ENCODE assay signal across 1 cellular context in the genomic region with DNA sequence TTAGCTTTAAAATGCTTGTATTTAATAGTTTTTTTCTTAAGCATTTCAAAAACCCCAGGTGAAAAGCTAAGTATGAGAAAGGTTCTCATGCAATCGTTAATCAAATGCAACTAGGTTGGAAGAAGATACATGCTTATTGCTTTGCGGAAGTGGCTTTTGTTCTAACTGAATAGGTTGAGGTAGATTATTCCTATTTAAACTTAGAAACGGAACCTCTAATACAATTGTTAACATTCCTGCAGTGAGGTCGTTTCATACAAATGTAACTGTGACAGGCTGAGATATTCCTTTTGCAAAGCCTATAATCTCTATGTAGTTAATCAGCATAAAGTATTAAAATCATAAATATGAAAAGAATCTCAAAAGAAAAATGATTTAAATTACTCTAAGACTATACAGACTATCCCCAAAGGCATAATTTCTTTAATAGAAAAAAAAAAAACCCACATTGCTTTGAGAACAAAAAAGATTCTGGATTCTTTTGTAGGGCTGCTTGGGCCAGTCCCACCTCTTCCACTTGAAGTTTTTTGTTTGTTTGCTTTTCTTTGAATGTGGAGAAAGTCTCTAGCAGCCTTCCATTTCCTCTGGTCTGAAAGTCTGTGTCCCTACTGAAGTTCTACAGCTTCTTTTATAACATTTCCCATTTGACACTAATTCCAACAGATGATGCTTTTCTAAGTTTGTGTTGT.
TF ChIP-seq lines count a peak whose summit lies in the region.

No MANE protein-coding gene starts in this region.

TF ChIP-seq in GM23338, 12 proteins besides CTCF, POLR2A, EP300 and RAD21 (continued from another document):
- TF ChIP-seq, protein P1, sequence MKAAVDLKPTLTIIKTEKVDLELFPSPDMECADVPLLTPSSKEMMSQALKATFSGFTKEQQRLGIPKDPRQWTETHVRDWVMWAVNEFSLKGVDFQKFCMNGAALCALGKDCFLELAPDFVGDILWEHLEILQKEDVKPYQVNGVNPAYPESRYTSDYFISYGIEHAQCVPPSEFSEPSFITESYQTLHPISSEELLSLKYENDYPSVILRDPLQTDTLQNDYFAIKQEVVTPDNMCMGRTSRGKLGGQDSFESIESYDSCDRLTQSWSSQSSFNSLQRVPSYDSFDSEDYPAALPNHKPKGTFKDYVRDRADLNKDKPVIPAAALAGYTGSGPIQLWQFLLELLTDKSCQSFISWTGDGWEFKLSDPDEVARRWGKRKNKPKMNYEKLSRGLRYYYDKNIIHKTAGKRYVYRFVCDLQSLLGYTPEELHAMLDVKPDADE (IDR thresholded peaks at IDR 0.05) = peak; percentile 31; the same call in 1 of the 2 replicates
- TF ChIP-seq, protein P2, sequence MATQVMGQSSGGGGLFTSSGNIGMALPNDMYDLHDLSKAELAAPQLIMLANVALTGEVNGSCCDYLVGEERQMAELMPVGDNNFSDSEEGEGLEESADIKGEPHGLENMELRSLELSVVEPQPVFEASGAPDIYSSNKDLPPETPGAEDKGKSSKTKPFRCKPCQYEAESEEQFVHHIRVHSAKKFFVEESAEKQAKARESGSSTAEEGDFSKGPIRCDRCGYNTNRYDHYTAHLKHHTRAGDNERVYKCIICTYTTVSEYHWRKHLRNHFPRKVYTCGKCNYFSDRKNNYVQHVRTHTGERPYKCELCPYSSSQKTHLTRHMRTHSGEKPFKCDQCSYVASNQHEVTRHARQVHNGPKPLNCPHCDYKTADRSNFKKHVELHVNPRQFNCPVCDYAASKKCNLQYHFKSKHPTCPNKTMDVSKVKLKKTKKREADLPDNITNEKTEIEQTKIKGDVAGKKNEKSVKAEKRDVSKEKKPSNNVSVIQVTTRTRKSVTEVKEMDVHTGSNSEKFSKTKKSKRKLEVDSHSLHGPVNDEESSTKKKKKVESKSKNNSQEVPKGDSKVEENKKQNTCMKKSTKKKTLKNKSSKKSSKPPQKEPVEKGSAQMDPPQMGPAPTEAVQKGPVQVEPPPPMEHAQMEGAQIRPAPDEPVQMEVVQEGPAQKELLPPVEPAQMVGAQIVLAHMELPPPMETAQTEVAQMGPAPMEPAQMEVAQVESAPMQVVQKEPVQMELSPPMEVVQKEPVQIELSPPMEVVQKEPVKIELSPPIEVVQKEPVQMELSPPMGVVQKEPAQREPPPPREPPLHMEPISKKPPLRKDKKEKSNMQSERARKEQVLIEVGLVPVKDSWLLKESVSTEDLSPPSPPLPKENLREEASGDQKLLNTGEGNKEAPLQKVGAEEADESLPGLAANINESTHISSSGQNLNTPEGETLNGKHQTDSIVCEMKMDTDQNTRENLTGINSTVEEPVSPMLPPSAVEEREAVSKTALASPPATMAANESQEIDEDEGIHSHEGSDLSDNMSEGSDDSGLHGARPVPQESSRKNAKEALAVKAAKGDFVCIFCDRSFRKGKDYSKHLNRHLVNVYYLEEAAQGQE (IDR thresholded peaks at IDR 0.05; ENCODE audit: unreplicated experiment) = no peak
- no peak for TF ChIP-seq POLR2AphosphoS5 (IDR thresholded peaks at IDR 0.05; ENCODE audit: low read depth)
- TF ChIP-seq, protein P3, sequence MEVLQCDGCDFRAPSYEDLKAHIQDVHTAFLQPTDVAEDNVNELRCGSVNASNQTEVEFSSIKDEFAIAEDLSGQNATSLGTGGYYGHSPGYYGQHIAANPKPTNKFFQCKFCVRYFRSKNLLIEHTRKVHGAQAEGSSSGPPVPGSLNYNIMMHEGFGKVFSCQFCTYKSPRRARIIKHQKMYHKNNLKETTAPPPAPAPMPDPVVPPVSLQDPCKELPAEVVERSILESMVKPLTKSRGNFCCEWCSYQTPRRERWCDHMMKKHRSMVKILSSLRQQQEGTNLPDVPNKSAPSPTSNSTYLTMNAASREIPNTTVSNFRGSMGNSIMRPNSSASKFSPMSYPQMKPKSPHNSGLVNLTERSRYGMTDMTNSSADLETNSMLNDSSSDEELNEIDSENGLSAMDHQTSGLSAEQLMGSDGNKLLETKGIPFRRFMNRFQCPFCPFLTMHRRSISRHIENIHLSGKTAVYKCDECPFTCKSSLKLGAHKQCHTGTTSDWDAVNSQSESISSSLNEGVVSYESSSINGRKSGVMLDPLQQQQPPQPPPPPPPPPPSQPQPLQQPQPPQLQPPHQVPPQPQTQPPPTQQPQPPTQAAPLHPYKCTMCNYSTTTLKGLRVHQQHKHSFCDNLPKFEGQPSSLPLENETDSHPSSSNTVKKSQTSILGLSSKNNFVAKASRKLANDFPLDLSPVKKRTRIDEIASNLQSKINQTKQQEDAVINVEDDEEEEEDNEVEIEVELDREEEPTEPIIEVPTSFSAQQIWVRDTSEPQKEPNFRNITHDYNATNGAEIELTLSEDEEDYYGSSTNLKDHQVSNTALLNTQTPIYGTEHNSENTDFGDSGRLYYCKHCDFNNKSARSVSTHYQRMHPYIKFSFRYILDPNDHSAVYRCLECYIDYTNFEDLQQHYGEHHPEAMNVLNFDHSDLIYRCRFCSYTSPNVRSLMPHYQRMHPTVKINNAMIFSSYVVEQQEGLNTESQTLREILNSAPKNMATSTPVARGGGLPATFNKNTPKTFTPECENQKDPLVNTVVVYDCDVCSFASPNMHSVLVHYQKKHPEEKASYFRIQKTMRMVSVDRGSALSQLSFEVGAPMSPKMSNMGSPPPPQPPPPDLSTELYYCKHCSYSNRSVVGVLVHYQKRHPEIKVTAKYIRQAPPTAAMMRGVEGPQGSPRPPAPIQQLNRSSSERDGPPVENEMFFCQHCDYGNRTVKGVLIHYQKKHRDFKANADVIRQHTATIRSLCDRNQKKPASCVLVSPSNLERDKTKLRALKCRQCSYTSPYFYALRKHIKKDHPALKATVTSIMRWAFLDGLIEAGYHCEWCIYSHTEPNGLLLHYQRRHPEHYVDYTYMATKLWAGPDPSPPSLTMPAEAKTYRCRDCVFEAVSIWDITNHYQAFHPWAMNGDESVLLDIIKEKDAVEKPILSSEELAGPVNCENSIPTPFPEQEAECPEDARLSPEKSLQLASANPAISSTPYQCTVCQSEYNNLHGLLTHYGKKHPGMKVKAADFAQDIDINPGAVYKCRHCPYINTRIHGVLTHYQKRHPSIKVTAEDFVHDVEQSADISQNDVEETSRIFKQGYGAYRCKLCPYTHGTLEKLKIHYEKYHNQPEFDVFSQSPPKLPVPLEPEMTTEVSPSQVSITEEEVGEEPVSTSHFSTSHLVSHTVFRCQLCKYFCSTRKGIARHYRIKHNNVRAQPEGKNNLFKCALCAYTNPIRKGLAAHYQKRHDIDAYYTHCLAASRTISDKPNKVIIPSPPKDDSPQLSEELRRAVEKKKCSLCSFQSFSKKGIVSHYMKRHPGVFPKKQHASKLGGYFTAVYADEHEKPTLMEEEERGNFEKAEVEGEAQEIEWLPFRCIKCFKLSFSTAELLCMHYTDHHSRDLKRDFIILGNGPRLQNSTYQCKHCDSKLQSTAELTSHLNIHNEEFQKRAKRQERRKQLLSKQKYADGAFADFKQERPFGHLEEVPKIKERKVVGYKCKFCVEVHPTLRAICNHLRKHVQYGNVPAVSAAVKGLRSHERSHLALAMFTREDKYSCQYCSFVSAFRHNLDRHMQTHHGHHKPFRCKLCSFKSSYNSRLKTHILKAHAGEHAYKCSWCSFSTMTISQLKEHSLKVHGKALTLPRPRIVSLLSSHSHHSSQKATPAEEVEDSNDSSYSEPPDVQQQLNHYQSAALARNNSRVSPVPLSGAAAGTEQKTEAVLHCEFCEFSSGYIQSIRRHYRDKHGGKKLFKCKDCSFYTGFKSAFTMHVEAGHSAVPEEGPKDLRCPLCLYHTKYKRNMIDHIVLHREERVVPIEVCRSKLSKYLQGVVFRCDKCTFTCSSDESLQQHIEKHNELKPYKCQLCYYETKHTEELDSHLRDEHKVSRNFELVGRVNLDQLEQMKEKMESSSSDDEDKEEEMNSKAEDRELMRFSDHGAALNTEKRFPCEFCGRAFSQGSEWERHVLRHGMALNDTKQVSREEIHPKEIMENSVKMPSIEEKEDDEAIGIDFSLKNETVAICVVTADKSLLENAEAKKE (CRISPR knock-in tag; IDR thresholded peaks at IDR 0.05) = 0 out of 2 replicates have a peak, but pooled peaks have one; percentile 11
- no peak for TF ChIP-seq STAT1 (IDR thresholded peaks at IDR 0.05; ENCODE audit: unreplicated experiment)
- TF ChIP-seq NANOG (IDR thresholded peaks at IDR 0.05; ENCODE audit: borderline replicate concordance) = peak; percentile 95
- TF ChIP-seq ZNF114 (CRISPR knock-in tag; IDR thresholded peaks at IDR 0.05) = no peak
- no peak for TF ChIP-seq JUNB (IDR thresholded peaks at IDR 0.05; ENCODE audit: unreplicated experiment)
- TF ChIP-seq EZH2phosphoT487 (IDR thresholded peaks at IDR 0.05; ENCODE audit: unreplicated experiment) = no peak
- no peak for TF ChIP-seq EZH2 (IDR thresholded peaks at IDR 0.05; ENCODE audit: low read depth, unreplicated experiment)
- TF ChIP-seq CREB1 (CRISPR knock-in tag; IDR thresholded peaks at IDR 0.05; ENCODE audit: low read depth) = no peak
